1 cellular context compared by ENCODE assay signal in genomic region chr16:84138824-84139627, GRCh38.
TF ChIP-seq lines count a peak whose summit lies in the region.

No MANE protein-coding gene starts in this region.

TF ChIP-seq in K562, 482 proteins besides CTCF, POLR2A, EP300 and RAD21 (continued from another document and continues in another):
- TF ChIP-seq ZNF318 (IDR thresholded peaks at IDR 0.05; ENCODE audit: borderline replicate concordance in 1 of 2, low read depth in 1 of 2): peak in 1 of 2 experiments; percentile 81; a peak in 2 of 4 replicates
- TF ChIP-seq MIER1 (IDR thresholded peaks at IDR 0.05; ENCODE audit: low read depth): 0 out of 2 replicates have a peak, but pooled peaks have one; percentile 31
- TF ChIP-seq ATF4 (CRISPR knock-in tag; IDR thresholded peaks at IDR 0.05): peak; percentile 2; the same call in 1 of the 2 replicates
- TF ChIP-seq BDP1 (IDR thresholded peaks at IDR 0.05; ENCODE audit: insufficient read depth, insufficient read length): no peak
- TF ChIP-seq SP1 (CRISPR knock-in tag; IDR thresholded peaks at IDR 0.05): peak; percentile 48; the same call in 1 of the 2 replicates
- no peak for TF ChIP-seq EZH2 (IDR thresholded peaks at IDR 0.05; ENCODE audit: borderline replicate concordance, low read depth, low read length)
- TF ChIP-seq RHOXF2B (CRISPR knock-in tag; conservative IDR thresholded peaks at IDR 0.05): 0 out of 2 replicates have a peak, but pooled peaks have one; percentile 40
- TF ChIP-seq CTBP1 (IDR thresholded peaks at IDR 0.05; ENCODE audit: borderline replicate concordance): peak; percentile 99
- peak; percentile 90 for TF ChIP-seq PRDM10 (IDR thresholded peaks at IDR 0.05; ENCODE audit: partially characterized antibody)
- TF ChIP-seq ETS2 (tag; IDR thresholded peaks at IDR 0.05; ENCODE audit: borderline replicate concordance, poor library complexity, severe bottlenecking): no peak
- TF ChIP-seq ZBTB26 (CRISPR knock-in tag; IDR thresholded peaks at IDR 0.05): peak; percentile 90
- no peak for TF ChIP-seq BRCA1 (IDR thresholded peaks at IDR 0.05)
- TF ChIP-seq BRCA1 (CRISPR knock-in tag; IDR thresholded peaks at IDR 0.05): no peak
- TF ChIP-seq SPI1 (IDR thresholded peaks at IDR 0.05; ENCODE audit: borderline replicate concordance, low read depth, low read length): peak; percentile 22; the same call in 1 of the 2 replicates
- TF ChIP-seq ELF2 (CRISPR knock-in tag; IDR thresholded peaks at IDR 0.05): no peak
- no peak for TF ChIP-seq SNIP1 (IDR thresholded peaks at IDR 0.05; ENCODE audit: low read depth)
- TF ChIP-seq CLOCK (CRISPR knock-in tag; IDR thresholded peaks at IDR 0.05; ENCODE audit: borderline replicate concordance): peak; percentile 17; the same call in 1 of the 2 replicates
- TF ChIP-seq XRCC5 (IDR thresholded peaks at IDR 0.05; ENCODE audit: low read depth, low read length): peak; percentile 56; the same call in 1 of the 2 replicates
- no peak for TF ChIP-seq ZFPM2 (CRISPR knock-in tag; IDR thresholded peaks at IDR 0.05)
- TF ChIP-seq RBBP5 (IDR thresholded peaks at IDR 0.05; ENCODE audit: borderline replicate concordance, insufficient read depth, low read length, poor library complexity, severe bottlenecking): peak; percentile 77
- TF ChIP-seq ZNF41 (CRISPR knock-in tag; conservative IDR thresholded peaks at IDR 0.05): peak; percentile 11
- TF ChIP-seq ZNF316 (IDR thresholded peaks at IDR 0.05): peak; percentile 80
- TF ChIP-seq MEIS2 (IDR thresholded peaks at IDR 0.05; ENCODE audit: partially characterized antibody): peak; percentile 74
- peak; percentile 53 for TF ChIP-seq POLR2B (IDR thresholded peaks at IDR 0.05; ENCODE audit: low read depth, partially characterized antibody)
- TF ChIP-seq ZBTB34 (CRISPR knock-in tag; IDR thresholded peaks at IDR 0.05): no peak
